In genomic region chr19:39480337-39481228, GRCh38 we compare ENCODE assay signal across 8 cellular contexts. TPM values are rescaled to one million over a fixed set of nuclear protein-coding genes. Genes with fewer than 3 reads are reported as not detected.
DNase-seq lines count a peak whose midpoint lies in the region; ATAC-seq and TF ChIP-seq lines count a peak whose summit lies in the region.

TIMM50 (plus strand) TSS chr19:39480838; CDS start chr19:39480854, 16 bp downstream.

- in situ Hi-C loops in ACHN (cut with HindIII; ENCODE audit: low pct_ligation_motif_present, low pct_unique_long_range_greater_than_20kb, low sequenced_read_pairs): no loop called here

- H3K9ac ChIP-seq in iPS-20b (ENCODE audit: low read depth, low read length): peak within 1 kb of the TSS; percentile 99

- H3K27ac ChIP-seq in WERI-Rb-1 (peak within 1 kb of the TSS; percentile 92), breast epithelium (peak within 1 kb of the TSS; percentile 86 to 88), iPS-20b (ENCODE audit: low read length) (peak within 1 kb of the TSS; percentile 68), skin epidermis (peak within 1 kb of the TSS; percentile 41 to 98 (median 87))

- peaks cover 4 to 8% of the 10 kb centered on the region in 2 donors for H3K4me1 ChIP-seq in breast epithelium
- peaks cover 4% of the 10 kb centered on the region; the same call in 1 of the 2 replicates for H3K4me1 ChIP-seq in iPS-20b (ENCODE audit: insufficient read depth, low read length)

- H3K27me3 ChIP-seq in WERI-Rb-1 (ENCODE audit: insufficient read depth, low read depth, severe bottlenecking) (no peaks in the 10 kb centered on the region), breast epithelium (no peaks in the 10 kb centered on the region), iPS-20b (ENCODE audit: insufficient read depth, low read length) (no peaks in the 10 kb centered on the region)

- H3K4me3 ChIP-seq in WERI-Rb-1 (ENCODE audit: low read depth, low read length) (peak within 1 kb of the TSS; percentile 100), breast epithelium (peak within 1 kb of the TSS; percentile 63 to 96 (median 92)), iPS-20b (ENCODE audit: low read length) (peak within 1 kb of the TSS; percentile 99), skin epidermis (peak within 1 kb of the TSS; percentile 74 to 99 (median 95))

- TF ChIP-seq CTCF in WERI-Rb-1 (IDR thresholded peaks at IDR 0.05; ENCODE audit: low read depth, low read length) (no peak), breast epithelium (IDR thresholded peaks at IDR 0.05) (peak in 1 of 3 donors; percentile 11)

- DNase-seq in ACHN: peak; percentile 93
- peak; percentile 100 for DNase-seq in NCI-H2227 treated with DMSO at 0.1 percent for 48 hours (lab: John Stamatoyannopoulos, UW)
- peak; percentile 100 for DNase-seq in WERI-Rb-1
- peak; percentile 94 to 98 for DNase-seq in breast epithelium (ENCODE audit: low spot score in 2 of 2)

- peaks cover 52% of the 10 kb centered on the region for H3K36me3 ChIP-seq in WERI-Rb-1
- no peaks in the 10 kb centered on the region for H3K36me3 ChIP-seq in breast epithelium
- peaks cover 43% of the 10 kb centered on the region for H3K36me3 ChIP-seq in iPS-20b (ENCODE audit: insufficient read depth, low read depth, low read length)

- peak; percentile 24 for TF ChIP-seq POLR2A in breast epithelium (IDR thresholded peaks at IDR 0.05)

- peak; percentile 83 for ATAC-seq in GM18907 (IDR thresholded peaks at IDR 0.05; ENCODE audit: unreplicated experiment)
- ATAC-seq in HG03139 (IDR thresholded peaks at IDR 0.05; ENCODE audit: unreplicated experiment): peak; percentile 89

- intact Hi-C loops in breast epithelium (cut with DNase I; ENCODE audit: low total_unique reads): loop anchor here (1.0 kb wide), 1 partner anchor 27 kb away; no protein-coding TSS in a partner anchor

- no peaks in the 10 kb centered on the region for H3K9me3 ChIP-seq in WERI-Rb-1 (ENCODE audit: severe bottlenecking)
- no peaks in the 10 kb centered on the region for H3K9me3 ChIP-seq in breast epithelium
- no peaks in the 10 kb centered on the region for H3K9me3 ChIP-seq in iPS-20b (ENCODE audit: insufficient read depth, low read depth, low read length)

RNA-seq across cellular contexts. Expression of gene TIMM50, which starts in this region (rescaled TPM):
- 10 to 100 TPM; 39.4 to 45.6 (median 41.1) TPM for total RNA-seq in breast epithelium

Comparison
In these comparisons a context has a peak if more than half of its experiments do, and no peak if none do; other contexts are left out.
1. Peak in every context shown above with its lines: DNase-seq, ATAC-seq, H3K4me3 ChIP-seq and H3K27ac ChIP-seq.